9 cellular contexts compared by ENCODE assay signal in genomic region chr15:58070801-58071418, GRCh38. TPM values are rescaled to one million over a fixed set of nuclear protein-coding genes. Genes with fewer than 3 reads are reported as not detected.
A peak's percentile ranks its signal among the peaks of the same experiment; 100 is the strongest.
DNase-seq lines count a peak whose midpoint lies in the region; ATAC-seq, FAIRE-seq and TF ChIP-seq lines count a peak whose summit lies in the region.
"Had no signal": no experiment of that assay in that cellular context is flagged by ENCODE, and none has a peak within 500 bp of the region (broad histone marks: within the 10 kb centered on the region; RNA-seq: fewer than 3 reads in every experiment).

No MANE protein-coding gene starts in this region.

- no peak for TF ChIP-seq RAD21 in HepG2 (CRISPR knock-in tag; IDR thresholded peaks at IDR 0.05)

- H3K36me3 ChIP-seq in DND-41 (ENCODE audit: insufficient read depth, low read length) = no peaks in the 10 kb centered on the region
- H3K36me3 ChIP-seq in HepG2 (replicated peaks in 1 of 2; ENCODE audit: control insufficient read depth in 1 of 2, insufficient read depth in 2 of 2, low read length in 2 of 2) = no peaks in the 10 kb centered on the region

- no peaks in the 10 kb centered on the region for H3K79me2 ChIP-seq in DND-41 (ENCODE audit: insufficient read depth, low read length)
- no peaks in the 10 kb centered on the region for H3K79me2 ChIP-seq in HepG2 (ENCODE audit: insufficient read depth, low read length)

- H3K27me3 Mint-ChIP-seq in chondrocyte (ENCODE audit: low read depth) = peaks cover 51% of the 10 kb centered on the region

- no peak overlapping the region for H3K4me2 ChIP-seq in DND-41 (ENCODE audit: insufficient read depth, low read length)
- H3K4me2 ChIP-seq in HepG2 (ENCODE audit: low read depth, low read length) = no peak overlapping the region

- no peak overlapping the region for H3K9ac ChIP-seq in DND-41 (ENCODE audit: low read depth, low read length)
- no peak overlapping the region for H3K9ac ChIP-seq in HepG2 (ENCODE audit: insufficient read depth, low read depth, low read length)

- TF ChIP-seq POLR2A in HepG2 (IDR thresholded peaks at IDR 0.05; ENCODE audit: insufficient read depth in 1 of 2, low read depth in 2 of 2, low read length in 2 of 2) = no peak

- peak; percentile 86 for TF ChIP-seq CTCF in DND-41 (IDR thresholded peaks at IDR 0.05; ENCODE audit: borderline replicate concordance, extremely low read depth, low read length, poor library complexity, severe bottlenecking)
- peak; percentile 93 for TF ChIP-seq CTCF in chondrocyte (IDR thresholded peaks at IDR 0.05)
- peak; percentile 76 for TF ChIP-seq CTCF in HepG2 (CRISPR knock-in tag; IDR thresholded peaks at IDR 0.05)

- POLR2A ChIA-PET in HepG2 (lab: Yijun Ruan, JAX) = no interaction called here

- in situ Hi-C loops in SK-MEL-5 (cut with HindIII; ENCODE audit: low pct_unique_long_range_greater_than_20kb, low sequenced_read_pairs) (no loop called here), HepG2 (cut with HindIII; ENCODE audit: extremely low pct_ligation_motif_present, low pct_unique_long_range_greater_than_20kb) (no loop called here)

- no peak overlapping the region for H2AFZ ChIP-seq in DND-41 (ENCODE audit: low read depth, low read length)
- no peak overlapping the region for H2AFZ ChIP-seq in HepG2 (ENCODE audit: low read length)

- H3K27ac ChIP-seq in DND-41 (ENCODE audit: low read length) (no peak overlapping the region), HepG2 (ENCODE audit: extremely low read length, insufficient read depth, low read length) (no peak overlapping the region)

- H3K4me1 ChIP-seq in DND-41 (ENCODE audit: insufficient read depth, low read length) (no peaks in the 10 kb centered on the region), HepG2 (ENCODE audit: insufficient read depth, low read length) (peaks cover 5% of the 10 kb centered on the region; the same call in 1 of the 2 replicates)

- WGBS in HepG2 (ENCODE audit: low lambda C conversion rate) = 31% methylated on average over 7 of the region's 7 CpGs

- no peak overlapping the region for H3K27ac Mint-ChIP-seq in chondrocyte (ENCODE audit: unreplicated experiment)
- H3K27ac Mint-ChIP-seq: stimulated activated naive CD8-positive, alpha-beta T cell treated with anti-CD3 and anti-CD28 coated beads, Interleukin-15, Interleukin-2, amounts not matched to agents 100 ng/mL and 50 ng/mL, for 24 hours had no signal

- H3K36me3 Mint-ChIP-seq in chondrocyte (ENCODE audit: low read depth) = no peaks in the 10 kb centered on the region

- intact Hi-C loops in HepG2 (cut with micrococcal nuclease; ENCODE audit: unreplicated experiment) = loop anchor here (10.0 kb wide), 1 partner anchor 336 kb away; no protein-coding TSS in a partner anchor

- H3K4me1 Mint-ChIP-seq in chondrocyte (ENCODE audit: low read depth) = peaks cover 3% of the 10 kb centered on the region

- FAIRE-seq in HepG2 (lab: Jason Lieb, UNC) = peak; percentile 34

- H3K9me3 Mint-ChIP-seq in chondrocyte (ENCODE audit: low read depth) = no peaks in the 10 kb centered on the region
- H3K9me3 Mint-ChIP-seq: stimulated activated naive CD8-positive, alpha-beta T cell treated with anti-CD3 and anti-CD28 coated beads, Interleukin-15, Interleukin-2, amounts not matched to agents 100 ng/mL and 50 ng/mL, for 24 hours had no signal

- ATAC-seq in DND-41 (ENCODE audit: insufficient read depth, low read depth) (no peak), HepG2 (no peak), HG03159 (IDR thresholded peaks at IDR 0.05; ENCODE audit: unreplicated experiment) (no peak)

- peak; percentile 51 for DNase-seq in DND-41
- DNase-seq in Jurkat, Clone E6-1 (ENCODE audit: low read depth, low spot score) = peak; percentile 60
- DNase-seq in SK-MEL-5 (ENCODE audit: low read depth, low spot score) = peak; percentile 75
- no peak for DNase-seq in chondrocyte (ENCODE audit: low spot score)
- DNase-seq in HepG2 (ENCODE audit: low spot score) = peak; percentile 40
- DNase-seq in stimulated activated CD8-positive, alpha-beta memory T cell treated with anti-CD3 and anti-CD28 coated beads, Interleukin-12 subunit alpha, Interleukin-12 subunit beta, amount 100 ng/mL, for 1 hour (ENCODE audit: low read depth) = peak; percentile 10
- no peak for DNase-seq in cerebellar nuclear complex (lab: John Stamatoyannopoulos, UW)

- H3K4me3 ChIP-seq in DND-41 (ENCODE audit: low read depth in 1 of 2, low read length in 2 of 2) (no peak overlapping the region), HepG2 (replicated peaks in 1 of 3; ENCODE audit: insufficient read depth in 1 of 3, low read depth in 2 of 3, low read length in 3 of 3) (no peak overlapping the region)
- H3K4me3 ChIP-seq in Jurkat, Clone E6-1 (ENCODE audit: low read length) = no peak overlapping the region

- H4K20me1 ChIP-seq in DND-41 (ENCODE audit: insufficient read depth, low read length) (no peaks in the 10 kb centered on the region), HepG2 (ENCODE audit: insufficient read depth, low read length) (no peaks in the 10 kb centered on the region)

- BruUV-seq in HepG2 (replicated peaks; lab: Mats Ljungman, UMichigan) = no TSS peak

- H3K9me3 ChIP-seq in DND-41 (ENCODE audit: insufficient read depth, low read length, severe bottlenecking) = no peaks in the 10 kb centered on the region
- no peaks in the 10 kb centered on the region for H3K9me3 ChIP-seq in HepG2 (ENCODE audit: low read length)

- no peaks in the 10 kb centered on the region for H3K27me3 ChIP-seq in DND-41 (ENCODE audit: insufficient read depth, low read length, poor library complexity)
- H3K27me3 ChIP-seq in HepG2 (ENCODE audit: control insufficient read depth in 1 of 2, insufficient read depth in 2 of 2, low read length in 2 of 2) = peaks cover 0 to 12% of the 10 kb centered on the region in 2 experiments; a peak in 2 of 5 replicates

- CTCF ChIA-PET in HepG2 (lab: Yijun Ruan, JAX; ENCODE audit: low intra/inter-chr PET ratio, low total read pairs) = interaction anchor here (0.8 to 1.6 kb wide), 4 partner anchors 28 to 510 kb away, joined by 3 to 5 read pairs (median 4); no protein-coding TSS in a partner anchor

- H3K4me3 Mint-ChIP-seq in chondrocyte (ENCODE audit: unreplicated experiment) = no peak overlapping the region
- H3K4me3 Mint-ChIP-seq: stimulated activated naive CD8-positive, alpha-beta T cell treated with anti-CD3 and anti-CD28 coated beads, Interleukin-15, Interleukin-2, amounts not matched to agents 100 ng/mL and 50 ng/mL, for 24 hours had no signal

- TF ChIP-seq EP300 in HepG2 (IDR thresholded peaks at IDR 0.05; ENCODE audit: low read depth in 2 of 2, low read length in 2 of 2) (no peak), HepG2 (CRISPR knock-in tag; IDR thresholded peaks at IDR 0.05; ENCODE audit: borderline replicate concordance) (no peak)

TF ChIP-seq in HepG2, 621 proteins besides CTCF, POLR2A, EP300 and RAD21:
- TF ChIP-seq SMC3 (IDR thresholded peaks at IDR 0.05; ENCODE audit: low read length) (peak; percentile 58), STAG1 (CRISPR knock-in tag; IDR thresholded peaks at IDR 0.05) (peak; percentile 72), MXD1 (CRISPR knock-in tag; IDR thresholded peaks at IDR 0.05) (no peak), ZNF414 (CRISPR knock-in tag; IDR thresholded peaks at IDR 0.05) (no peak)

RNA-seq across cellular contexts. Expression of gene ALDH1A2, which starts 5.4 kb away (rescaled TPM):
- 53.0 TPM for polyA plus RNA-seq in Jurkat, Clone E6-1 (2012; ENCODE audit: insufficient read depth, insufficient read length)
- 0.18 TPM in 1 of 2 replicates, not detected in the other for total RNA-seq in SK-MEL-5 (2014; rRNA removed; shearing (Covaris generic))
- polyA plus RNA-seq in SK-MEL-5 (2015; cell fraction: cytosol; rRNA removed) = not detected in 2 replicates
- polyA plus RNA-seq in SK-MEL-5 (2015; cell fraction: nucleus; rRNA removed) = not detected in 2 replicates
- 0.54 to 0.63 TPM in 2 of 3 replicates, not detected in the other for total RNA-seq in chondrocyte
- 0.64 TPM in 1 of 2 replicates, not detected in the other for total RNA-seq in HepG2 (2016; rRNA removed; fragmentation: Illumina TruSeq; extraction: Trizol)
- total RNA-seq in HepG2 (2016; cell fraction: cytosol; rRNA removed; fragmentation: Illumina TruSeq; extraction: Trizol; ENCODE audit: low read depth) = 2.0 TPM in 1 of 2 replicates, not detected in the other
- 1.5 and 1.6 TPM in 2 replicates for total RNA-seq in HepG2 (2016; cell fraction: insoluble cytoplasmic fraction; rRNA removed; fragmentation: Illumina TruSeq; extraction: Trizol)
- 0.31 and 0.40 TPM in 2 replicates for total RNA-seq in HepG2 (2016; cell fraction: membrane; rRNA removed; fragmentation: Illumina TruSeq; extraction: Trizol)
- total RNA-seq in HepG2 (2016; cell fraction: nucleus; rRNA removed; fragmentation: Illumina TruSeq; extraction: Trizol) = 1.4 TPM in 2 replicates
- 0.90 and 2.0 TPM in 2 replicates for polyA plus RNA-seq in HepG2 (2011; rRNA removed)
- 0.83 and 1.5 TPM in 2 replicates for polyA plus RNA-seq in HepG2 (2011; cell fraction: cytosol; rRNA removed)
- 1.2 and 2.4 TPM in 2 replicates for polyA plus RNA-seq in HepG2 (2011; cell fraction: nucleus; rRNA removed)
- polyA plus RNA-seq in HepG2 (2012) = 0.87 and 1.9 TPM in 2 replicates
- not detected in 2 replicates for polyA plus RNA-seq in HepG2 (2016; cell fraction: cytosol; fragmentation: Illumina TruSeq; extraction: Trizol; ENCODE audit: low read depth)
- 1.7 TPM in 1 of 2 replicates, not detected in the other for polyA plus RNA-seq in HepG2 (2016; cell fraction: insoluble cytoplasmic fraction; fragmentation: Illumina TruSeq; extraction: Trizol; ENCODE audit: low read depth)
- polyA plus RNA-seq in HepG2 (2016; cell fraction: membrane; fragmentation: Illumina TruSeq; extraction: Trizol; ENCODE audit: low read depth) = 0.90 TPM in 1 of 2 replicates, not detected in the other
- polyA plus RNA-seq in HepG2 (2016; cell fraction: nucleus; fragmentation: Illumina TruSeq; extraction: Trizol; ENCODE audit: insufficient read depth, low read depth) = 2.2 TPM in 1 of 2 replicates, not detected in the other
- 4.7 and 9.7 TPM in 2 replicates for polyA minus RNA-seq in HepG2 (2011; rRNA and poly(A)+ RNA removed; ENCODE audit: low replicate concordance)
- polyA minus RNA-seq in HepG2 (2011; cell fraction: cytosol; rRNA and poly(A)+ RNA removed) = 2.2 TPM in 1 of 2 replicates, not detected in the other
- polyA minus RNA-seq in HepG2 (2011; cell fraction: nucleus; rRNA and poly(A)+ RNA removed) = 7.7 and 13.7 TPM in 2 replicates

Comparison
In these comparisons a context has a peak if more than half of its experiments do, and no peak if none do; other contexts are left out.
1. DNase-seq: peak in DND-41 (single experiment), Jurkat, Clone E6-1 (single experiment), SK-MEL-5 (single experiment), HepG2 (single experiment) and stimulated activated CD8-positive, alpha-beta memory T cell treated with anti-CD3 and anti-CD28 coated beads, Interleukin-12 subunit alpha, Interleukin-12 subunit beta, amount 100 ng/mL, for 1 hour (single experiment); none in chondrocyte (single experiment) and cerebellar nuclear complex (0 of 2).
2. Peak in every context shown above with its lines, with median percentiles within 50 percentile points of each other: CTCF ChIP-seq.